In the genomic region with DNA sequence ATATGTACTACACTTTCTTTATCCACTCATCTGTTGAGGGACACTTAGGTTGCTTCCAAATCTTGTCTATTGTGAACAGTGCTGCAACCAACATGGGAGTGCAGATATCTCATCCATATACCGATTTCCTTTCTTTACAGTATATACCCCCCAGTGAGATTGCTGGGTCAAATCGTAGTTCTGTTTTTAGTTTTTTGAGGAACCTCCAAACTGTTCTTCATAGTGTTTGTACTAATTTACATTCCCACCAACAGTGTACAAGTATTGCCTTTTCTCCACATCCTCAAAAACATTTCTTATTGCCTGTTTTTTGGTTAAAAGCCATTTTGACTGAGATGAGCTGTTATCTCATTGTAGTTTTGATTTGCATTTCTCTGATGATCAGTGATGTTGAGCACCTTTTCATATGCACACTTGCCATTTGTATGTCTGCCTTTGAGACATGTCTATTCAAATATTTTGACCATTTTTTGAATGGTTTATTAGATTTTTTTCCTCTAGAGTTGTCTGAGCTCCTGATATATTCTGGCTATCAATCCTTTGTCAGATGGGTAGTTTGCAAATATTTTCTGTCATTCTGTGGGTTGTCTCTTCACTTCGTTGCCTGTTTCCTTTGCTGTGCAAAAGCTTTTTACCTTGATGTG, we compare ENCODE assay signal across 14 cellular contexts. TPM values are rescaled to one million over a fixed set of nuclear protein-coding genes. Genes with fewer than 3 reads are reported as not detected.
DNase-seq lines count a peak whose midpoint lies in the region; ATAC-seq and TF ChIP-seq lines count a peak whose summit lies in the region.
"Had no signal": no experiment of that assay in that cellular context is flagged by ENCODE, and none has a peak within 500 bp of the region (broad histone marks: within the 10 kb centered on the region; RNA-seq: fewer than 3 reads in every experiment).

No MANE protein-coding gene starts in this region.

- H4K91ac ChIP-seq in neuronal stem cell (ENCODE audit: low read depth, low read length, poor library complexity): no peak overlapping the region

- peak overlapping the region; percentile 88 for H3K4me3 Mint-ChIP-seq in natural killer cell
- H3K4me3 Mint-ChIP-seq: brain had no signal

- H3K27ac Mint-ChIP-seq in natural killer cell: peak overlapping the region; percentile 97 to 99
- H3K27ac Mint-ChIP-seq: brain had no signal

- no peak for TF ChIP-seq CTCF in natural killer cell (IDR thresholded peaks at IDR 0.05)

- WGBS in neuronal stem cell (ENCODE audit: extremely low coverage in 2 of 2, insufficient read length in 2 of 2, insufficient replicate concordance in 1 of 2), 2 donors: no CpG with 5 or more reads among the region's 3 CpGs

- H3K36me3 Mint-ChIP-seq in natural killer cell: peaks cover 39% of the 10 kb centered on the region
- H3K36me3 Mint-ChIP-seq: brain had no signal

- no peak overlapping the region for H2AK5ac ChIP-seq in neuronal stem cell (ENCODE audit: low read depth, low read length)

- no peak overlapping the region for H3K4me3 ChIP-seq in neuronal stem cell (ENCODE audit: low read length in 2 of 2)
- H3K4me3 ChIP-seq: BLaER1 had no signal

- ATAC-seq in GM18867 (IDR thresholded peaks at IDR 0.05; ENCODE audit: unreplicated experiment): peak; percentile 27
- peak; percentile 34 for ATAC-seq in GM21786 (IDR thresholded peaks at IDR 0.05; ENCODE audit: unreplicated experiment)
- ATAC-seq in natural killer cell: no peak
- no peak for ATAC-seq in HG03469 (IDR thresholded peaks at IDR 0.05; ENCODE audit: unreplicated experiment)
- ATAC-seq: left colon, PC-3 had no signal

- no peaks in the 10 kb centered on the region for H3K79me1 ChIP-seq in neuronal stem cell (ENCODE audit: low read depth, low read length)

- peaks cover 96% of the 10 kb centered on the region in 2 donors for H3K4me1 Mint-ChIP-seq in natural killer cell
- H3K4me1 Mint-ChIP-seq: brain had no signal

- no peak overlapping the region for H2BK5ac ChIP-seq in neuronal stem cell (ENCODE audit: low read length)

- H4K8ac ChIP-seq in neuronal stem cell (ENCODE audit: low read depth, low read length): no peak overlapping the region

- no peak overlapping the region for H3K4ac ChIP-seq in neuronal stem cell (ENCODE audit: low read length)

- no peak overlapping the region for H3K4me2 ChIP-seq in neuronal stem cell (ENCODE audit: insufficient read depth, low read length, poor library complexity, severe bottlenecking)
- H3K4me2 ChIP-seq: BLaER1 had no signal

- peaks cover 0 to 17% (median 0%) of the 10 kb centered on the region in 3 experiments for H3K27me3 ChIP-seq in neuronal stem cell (ENCODE audit: control insufficient read depth in 3 of 3, insufficient read depth in 3 of 3, low read depth in 1 of 3, low read length in 3 of 3)
- H3K27me3 ChIP-seq: BLaER1 had no signal

- intact Hi-C loops in natural killer cell (cut with micrococcal nuclease): no loop called here

- no peak overlapping the region for H3K18ac ChIP-seq in neuronal stem cell (ENCODE audit: low read length)

- H2BK120ac ChIP-seq in neuronal stem cell (ENCODE audit: low read depth, low read length): no peak overlapping the region

- no peaks in the 10 kb centered on the region for H3K4me1 ChIP-seq in neuronal stem cell (ENCODE audit: control insufficient read depth in 2 of 2, insufficient read depth in 1 of 2, low read depth in 1 of 2, low read length in 2 of 2)

- H2BK12ac ChIP-seq in neuronal stem cell (ENCODE audit: low read length): no peak overlapping the region

- H3K23ac ChIP-seq in neuronal stem cell (ENCODE audit: low read depth, low read length, poor library complexity): no peak overlapping the region

- H3K27ac ChIP-seq in neuronal stem cell (replicated peaks; ENCODE audit: low read length): no peak overlapping the region
- H3K27ac ChIP-seq: BLaER1 had no signal

- no peak overlapping the region for H3K14ac ChIP-seq in neuronal stem cell (ENCODE audit: low read length)

- H2BK15ac ChIP-seq in neuronal stem cell (ENCODE audit: low read length): no peak overlapping the region

- DNase-seq in NCI-H526 (lab: John Stamatoyannopoulos, UW): peak; percentile 81 to 82
- no peak for DNase-seq in natural killer cell
- no peak for DNase-seq in neuronal stem cell (ENCODE audit: low spot score)
- no peak for DNase-seq in NCI-H2081 treated with DMSO at 0.1 percent for 48 hours (lab: John Stamatoyannopoulos, UW)
- DNase-seq in NCI-H446 treated with DMSO at 0.1 percent for 48 hours (lab: John Stamatoyannopoulos, UW): no peak
- DNase-seq: activated naive CD4-positive, alpha-beta T cell treated with anti-CD3 and anti-CD28 coated beads, Interleukin-2, amount 50 U/mL, for 16 hours; left colon; NCI-H226; PC-3 had no signal

- H3K36me3 ChIP-seq in neuronal stem cell (replicated peaks in 1 of 2; ENCODE audit: control insufficient read depth in 2 of 2, insufficient read depth in 2 of 2, low read length in 2 of 2): no peaks in the 10 kb centered on the region

- no peak overlapping the region for H2AFZ ChIP-seq in neuronal stem cell (ENCODE audit: low read length)

- no peaks in the 10 kb centered on the region for H3K9me3 Mint-ChIP-seq in natural killer cell
- H3K9me3 Mint-ChIP-seq: brain had no signal

- no peaks in the 10 kb centered on the region for H3K27me3 Mint-ChIP-seq in natural killer cell (ENCODE audit: low read depth in 2 of 2)

- H3K9ac ChIP-seq in neuronal stem cell (ENCODE audit: low read depth, low read length, poor library complexity): no peak overlapping the region
- H3K9ac ChIP-seq: BLaER1 had no signal

- H3K9me3 ChIP-seq in neuronal stem cell (replicated peaks in 1 of 2; ENCODE audit: control insufficient read depth in 2 of 2, insufficient read depth in 1 of 2, low read depth in 1 of 2, low read length in 2 of 2): no peaks in the 10 kb centered on the region

RNA-seq across cellular contexts. Expression of a gene that starts 12.2 kb away (rescaled TPM):
- 100 to 1,000 TPM; 307 to 368 (median 333) TPM for total RNA-seq in natural killer cell
- polyA plus RNA-seq in neuronal stem cell (2013, experiment 1 of 2): 0.01 TPM
- 0.04 TPM for polyA plus RNA-seq in neuronal stem cell (2013, experiment 2 of 2)
- total RNA-seq: PC-3 had no signal

RNA-seq across cellular contexts. Expression of a gene that starts 57.5 kb away (rescaled TPM):
- total RNA-seq in natural killer cell: under 1 TPM in 2 of 3 donors, not detected in 1; 0.39 to 0.98 TPM
- 5.9 TPM for polyA plus RNA-seq in neuronal stem cell (2013, experiment 1 of 2)
- polyA plus RNA-seq in neuronal stem cell (2013, experiment 2 of 2): 5.9 TPM

Comparison
In these comparisons a context has a peak if more than half of its experiments do, and no peak if none do; other contexts are left out.
1. ATAC-seq: peak in GM18867 (single experiment) and GM21786 (single experiment); none in natural killer cell (0 of 3) and HG03469 (single experiment).
2. DNase-seq: peak in NCI-H526 (2 of 2); none in natural killer cell (single experiment), neuronal stem cell (single experiment), NCI-H2081 treated with DMSO at 0.1 percent for 48 hours (single experiment) and NCI-H446 treated with DMSO at 0.1 percent for 48 hours (single experiment).